ENCODE assay signal across 10 cellular contexts in genomic region chr6:24678792-24679352, GRCh38. TPM values are rescaled to one million over a fixed set of nuclear protein-coding genes. Genes with fewer than 3 reads are reported as not detected.
DNase-seq lines count a peak whose midpoint lies in the region; ATAC-seq, FAIRE-seq and TF ChIP-seq lines count a peak whose summit lies in the region.
"Not testable (repeated sequence)": the region's sequence is repeated elsewhere in the genome, so short reads cannot be mapped to it uniquely, and the experiment has no call there.
"Had no signal": no experiment of that assay in that cellular context is flagged by ENCODE, and none has a peak within 500 bp of the region (broad histone marks: within the 10 kb centered on the region; RNA-seq: fewer than 3 reads in every experiment).

No MANE protein-coding gene starts in this region.

- not testable (repeated sequence) for H3K9me3 ChIP-seq in HepG2 (ENCODE audit: low read length); liver (ENCODE audit: control insufficient read depth in 4 of 4, low read length in 3 of 4); right lobe of liver

- not testable (repeated sequence) for ATAC-seq in left lobe of liver, HepG2, right lobe of liver

- POLR2A ChIA-PET in HepG2 (lab: Yijun Ruan, JAX), result not testable (repeated sequence)

- TF ChIP-seq CTCF in HepG2 (CRISPR knock-in tag; IDR thresholded peaks at IDR 0.05); liver (IDR thresholded peaks at IDR 0.05; ENCODE audit: low read depth, low read length, missing input control); right lobe of liver (IDR thresholded peaks at IDR 0.05): not testable (repeated sequence)

- intact Hi-C loops in HepG2 (cut with micrococcal nuclease; ENCODE audit: unreplicated experiment); right lobe of liver (cut with DNase I): not testable (repeated sequence)

- H3K4me2 ChIP-seq in HepG2 (ENCODE audit: low read depth, low read length), result not testable (repeated sequence)

- H3K27me3 ChIP-seq in HepG2 (ENCODE audit: control insufficient read depth in 1 of 2, insufficient read depth in 2 of 2, low read length in 2 of 2); liver (ENCODE audit: control insufficient read depth in 4 of 4, insufficient read depth in 4 of 4, low read length in 3 of 4); right lobe of liver: not testable (repeated sequence)

- not testable (repeated sequence) for BruUV-seq in HepG2 (replicated peaks; lab: Mats Ljungman, UMichigan)

- TF ChIP-seq RAD21 in HepG2 (CRISPR knock-in tag; IDR thresholded peaks at IDR 0.05); liver (IDR thresholded peaks at IDR 0.05): not testable (repeated sequence)

- WGBS in HepG2 (ENCODE audit: low lambda C conversion rate), result 71% methylated on average over 8 of the region's 11 CpGs
- 46% methylated on average over 11 of the region's 11 CpGs for WGBS in liver
- 25% methylated on average over 8 of the region's 11 CpGs for WGBS in right lobe of liver (ENCODE audit: insufficient coverage, low coverage, low lambda C conversion rate, missing lambda C conversion rate)

- not testable (repeated sequence) for H3K4me3 ChIP-seq in HepG2 (replicated peaks in 1 of 3; ENCODE audit: insufficient read depth in 1 of 3, low read depth in 2 of 3, low read length in 3 of 3); liver (ENCODE audit: low read depth in 1 of 3, low read length in 3 of 3); right lobe of liver

- H4K20me1 ChIP-seq in HepG2 (ENCODE audit: insufficient read depth, low read length), result not testable (repeated sequence)

- FAIRE-seq in HepG2 (lab: Jason Lieb, UNC), result not testable (repeated sequence)

- H2AFZ ChIP-seq in HepG2 (ENCODE audit: low read length), result not testable (repeated sequence)

- H3K36me3 ChIP-seq in HepG2 (replicated peaks in 1 of 2; ENCODE audit: control insufficient read depth in 1 of 2, insufficient read depth in 2 of 2, low read length in 2 of 2); liver (ENCODE audit: control insufficient read depth in 4 of 4, insufficient read depth in 3 of 4, low read depth in 1 of 4, low read length in 3 of 4); right lobe of liver: not testable (repeated sequence)

- in situ Hi-C loops in HepG2 (cut with HindIII; ENCODE audit: extremely low pct_ligation_motif_present, low pct_unique_long_range_greater_than_20kb), result not testable (repeated sequence)

- not testable (repeated sequence) for TF ChIP-seq EP300 in HepG2 (IDR thresholded peaks at IDR 0.05; ENCODE audit: low read depth in 2 of 2, low read length in 2 of 2); HepG2 (CRISPR knock-in tag; IDR thresholded peaks at IDR 0.05; ENCODE audit: borderline replicate concordance)

- not testable (repeated sequence) for H3K9ac ChIP-seq in HepG2 (ENCODE audit: insufficient read depth, low read depth, low read length); liver (ENCODE audit: low read depth in 1 of 2, low read length in 2 of 2)

- CTCF ChIA-PET in HepG2 (lab: Yijun Ruan, JAX; ENCODE audit: low intra/inter-chr PET ratio, low total read pairs), result not testable (repeated sequence)

- H3K79me2 ChIP-seq in HepG2 (ENCODE audit: insufficient read depth, low read length), result not testable (repeated sequence)

- TF ChIP-seq POLR2A in HepG2 (IDR thresholded peaks at IDR 0.05; ENCODE audit: insufficient read depth in 1 of 2, low read depth in 2 of 2, low read length in 2 of 2); right lobe of liver (IDR thresholded peaks at IDR 0.05): not testable (repeated sequence)

- H3K27ac ChIP-seq in HepG2 (ENCODE audit: extremely low read length, insufficient read depth, low read length), result not testable (repeated sequence)
- H3K27ac ChIP-seq in liver (ENCODE audit: low read depth in 1 of 2, low read length in 2 of 2) (peak overlapping the region; percentile 12 to 56), right lobe of liver (peak overlapping the region; percentile 43 to 66 (median 45))

- peaks cover 28% of the 10 kb centered on the region for H3K4me1 ChIP-seq in HepG2 (ENCODE audit: insufficient read depth, low read length)
- peaks cover 2 to 34% (median 17%) of the 10 kb centered on the region in 4 donors for H3K4me1 ChIP-seq in liver (ENCODE audit: control insufficient read depth in 4 of 4, insufficient read depth in 4 of 4, low read length in 3 of 4)
- H3K4me1 ChIP-seq in right lobe of liver, result peaks cover 0 to 34% (median 6%) of the 10 kb centered on the region in 4 donors

- DNase-seq in RPMI7951 (ENCODE audit: low read depth) (peak; percentile 7), left lobe of liver (ENCODE audit: low spot score) (peak; percentile 75), right lobe of liver (peak; percentile 44 to 70 (median 62))
- DNase-seq in HepG2 (ENCODE audit: low spot score), result not testable (repeated sequence)

RNA-seq across cellular contexts. Expression of gene ACOT13, which starts 12.0 kb away (rescaled TPM):
- total RNA-seq in RPMI7951 (2014; rRNA removed; shearing (Covaris generic)), result 7.9 and 9.3 TPM in 2 replicates
- total RNA-seq in left lobe of liver (43.4 TPM), HepG2 (2016; rRNA removed; fragmentation: Illumina TruSeq; extraction: Trizol) (31.5 and 50.9 TPM in 2 replicates), liver (10 to 100 TPM in 1 of 2 donors, 1 to 10 TPM in 1; 9.9 to 21.8 TPM), right lobe of liver (10 to 100 TPM; 14.0 to 53.6 (median 43.4) TPM)
- 6.6 and 8.6 TPM in 2 replicates for total RNA-seq in HepG2 (2016; cell fraction: cytosol; rRNA removed; fragmentation: Illumina TruSeq; extraction: Trizol; ENCODE audit: low read depth)
- total RNA-seq in HepG2 (2016; cell fraction: insoluble cytoplasmic fraction; rRNA removed; fragmentation: Illumina TruSeq; extraction: Trizol), result 33.5 and 52.4 TPM in 2 replicates
- total RNA-seq in HepG2 (2016; cell fraction: membrane; rRNA removed; fragmentation: Illumina TruSeq; extraction: Trizol), result 15.3 and 16.7 TPM in 2 replicates
- 8.2 and 8.5 TPM in 2 replicates for total RNA-seq in HepG2 (2016; cell fraction: nucleus; rRNA removed; fragmentation: Illumina TruSeq; extraction: Trizol)
- polyA plus RNA-seq in HepG2 (2011; rRNA removed) (37.5 and 45.1 TPM in 2 replicates), liver (10 to 100 TPM; 20.7 to 90.0 TPM)
- 15.1 and 22.8 TPM in 2 replicates for polyA plus RNA-seq in HepG2 (2011; cell fraction: cytosol; rRNA removed)
- polyA plus RNA-seq in HepG2 (2011; cell fraction: nucleus; rRNA removed), result 6.6 and 7.0 TPM in 2 replicates
- polyA plus RNA-seq in HepG2 (2012), result 33.4 and 56.4 TPM in 2 replicates
- polyA plus RNA-seq in HepG2 (2016; cell fraction: cytosol; fragmentation: Illumina TruSeq; extraction: Trizol; ENCODE audit: low read depth), result 13.4 and 16.5 TPM in 2 replicates
- polyA plus RNA-seq in HepG2 (2016; cell fraction: insoluble cytoplasmic fraction; fragmentation: Illumina TruSeq; extraction: Trizol; ENCODE audit: low read depth), result 53.6 and 58.5 TPM in 2 replicates
- polyA plus RNA-seq in HepG2 (2016; cell fraction: membrane; fragmentation: Illumina TruSeq; extraction: Trizol; ENCODE audit: low read depth), result 16.5 and 18.7 TPM in 2 replicates
- polyA plus RNA-seq in HepG2 (2016; cell fraction: nucleus; fragmentation: Illumina TruSeq; extraction: Trizol; ENCODE audit: insufficient read depth, low read depth), result 21.0 and 21.1 TPM in 2 replicates
- polyA minus RNA-seq in HepG2 (2011; rRNA and poly(A)+ RNA removed; ENCODE audit: low replicate concordance), result 3.0 and 5.1 TPM in 2 replicates
- 6.4 and 9.3 TPM in 2 replicates for polyA minus RNA-seq in HepG2 (2011; cell fraction: cytosol; rRNA and poly(A)+ RNA removed)
- polyA minus RNA-seq in HepG2 (2011; cell fraction: nucleus; rRNA and poly(A)+ RNA removed), result 4.5 and 6.3 TPM in 2 replicates

RNA-seq across cellular contexts. Expression of gene TDP2, which starts 12.2 kb away (rescaled TPM):
- total RNA-seq in RPMI7951 (2014; rRNA removed; shearing (Covaris generic)), result 19.7 and 30.0 TPM in 2 replicates
- total RNA-seq in left lobe of liver (21.8 TPM), HepG2 (2016; rRNA removed; fragmentation: Illumina TruSeq; extraction: Trizol) (42.6 and 73.1 TPM in 2 replicates), liver (10 to 100 TPM; 17.9 to 24.3 TPM), right lobe of liver (10 to 100 TPM; 20.4 to 33.2 (median 24.0) TPM)
- total RNA-seq in HepG2 (2016; cell fraction: cytosol; rRNA removed; fragmentation: Illumina TruSeq; extraction: Trizol; ENCODE audit: low read depth), result 10.2 and 10.8 TPM in 2 replicates
- 42.3 and 70.9 TPM in 2 replicates for total RNA-seq in HepG2 (2016; cell fraction: insoluble cytoplasmic fraction; rRNA removed; fragmentation: Illumina TruSeq; extraction: Trizol)
- 31.3 and 32.0 TPM in 2 replicates for total RNA-seq in HepG2 (2016; cell fraction: membrane; rRNA removed; fragmentation: Illumina TruSeq; extraction: Trizol)
- total RNA-seq in HepG2 (2016; cell fraction: nucleus; rRNA removed; fragmentation: Illumina TruSeq; extraction: Trizol), result 42.3 and 44.0 TPM in 2 replicates
- polyA plus RNA-seq in HepG2 (2011; rRNA removed) (28.5 and 30.5 TPM in 2 replicates), liver (10 to 100 TPM; 16.5 to 19.1 TPM)
- 15.3 and 20.6 TPM in 2 replicates for polyA plus RNA-seq in HepG2 (2011; cell fraction: cytosol; rRNA removed)
- 22.8 and 29.8 TPM in 2 replicates for polyA plus RNA-seq in HepG2 (2011; cell fraction: nucleus; rRNA removed)
- 41.8 and 51.0 TPM in 2 replicates for polyA plus RNA-seq in HepG2 (2012)
- 10.0 and 11.4 TPM in 2 replicates for polyA plus RNA-seq in HepG2 (2016; cell fraction: cytosol; fragmentation: Illumina TruSeq; extraction: Trizol; ENCODE audit: low read depth)
- 109 and 114 TPM in 2 replicates for polyA plus RNA-seq in HepG2 (2016; cell fraction: insoluble cytoplasmic fraction; fragmentation: Illumina TruSeq; extraction: Trizol; ENCODE audit: low read depth)
- polyA plus RNA-seq in HepG2 (2016; cell fraction: membrane; fragmentation: Illumina TruSeq; extraction: Trizol; ENCODE audit: low read depth), result 29.1 and 29.5 TPM in 2 replicates
- polyA plus RNA-seq in HepG2 (2016; cell fraction: nucleus; fragmentation: Illumina TruSeq; extraction: Trizol; ENCODE audit: insufficient read depth, low read depth), result 64.6 and 67.4 TPM in 2 replicates
- polyA minus RNA-seq in HepG2 (2011; rRNA and poly(A)+ RNA removed; ENCODE audit: low replicate concordance), result 12.8 and 18.3 TPM in 2 replicates
- 12.9 and 13.3 TPM in 2 replicates for polyA minus RNA-seq in HepG2 (2011; cell fraction: cytosol; rRNA and poly(A)+ RNA removed)
- 50.3 and 64.9 TPM in 2 replicates for polyA minus RNA-seq in HepG2 (2011; cell fraction: nucleus; rRNA and poly(A)+ RNA removed)

RNA-seq across cellular contexts. Expression of gene KIAA0319, which starts 32.9 kb away (rescaled TPM):
- not detected in 2 replicates for total RNA-seq in RPMI7951 (2014; rRNA removed; shearing (Covaris generic))
- total RNA-seq in left lobe of liver, result not detected
- not detected in 2 replicates for total RNA-seq in HepG2 (2016; rRNA removed; fragmentation: Illumina TruSeq; extraction: Trizol)
- not detected in 2 replicates for total RNA-seq in HepG2 (2016; cell fraction: cytosol; rRNA removed; fragmentation: Illumina TruSeq; extraction: Trizol; ENCODE audit: low read depth)
- 0.02 TPM in 1 of 2 replicates, not detected in the other for total RNA-seq in HepG2 (2016; cell fraction: insoluble cytoplasmic fraction; rRNA removed; fragmentation: Illumina TruSeq; extraction: Trizol)
- 0.03 TPM in 1 of 2 replicates, not detected in the other for total RNA-seq in HepG2 (2016; cell fraction: membrane; rRNA removed; fragmentation: Illumina TruSeq; extraction: Trizol)
- not detected in 2 replicates for total RNA-seq in HepG2 (2016; cell fraction: nucleus; rRNA removed; fragmentation: Illumina TruSeq; extraction: Trizol)
- polyA plus RNA-seq in HepG2 (2011; rRNA removed), result 0.01 TPM in 1 of 2 replicates, not detected in the other
- 0.01 TPM in 2 replicates for polyA plus RNA-seq in HepG2 (2011; cell fraction: cytosol; rRNA removed)
- polyA plus RNA-seq in HepG2 (2011; cell fraction: nucleus; rRNA removed), result 0.03 TPM in 2 replicates
- 0.04 TPM in 1 of 2 replicates, not detected in the other for polyA plus RNA-seq in HepG2 (2012)
- polyA plus RNA-seq in HepG2 (2016; cell fraction: cytosol; fragmentation: Illumina TruSeq; extraction: Trizol; ENCODE audit: low read depth), result not detected in 2 replicates
- not detected in 2 replicates for polyA plus RNA-seq in HepG2 (2016; cell fraction: insoluble cytoplasmic fraction; fragmentation: Illumina TruSeq; extraction: Trizol; ENCODE audit: low read depth)
- polyA plus RNA-seq in HepG2 (2016; cell fraction: membrane; fragmentation: Illumina TruSeq; extraction: Trizol; ENCODE audit: low read depth), result not detected in 2 replicates
- not detected in 2 replicates for polyA plus RNA-seq in HepG2 (2016; cell fraction: nucleus; fragmentation: Illumina TruSeq; extraction: Trizol; ENCODE audit: insufficient read depth, low read depth)
- 0.12 and 7.9 TPM in 2 replicates for polyA minus RNA-seq in HepG2 (2011; rRNA and poly(A)+ RNA removed; ENCODE audit: low replicate concordance)
- polyA minus RNA-seq in HepG2 (2011; cell fraction: cytosol; rRNA and poly(A)+ RNA removed), result not detected in 2 replicates
- polyA minus RNA-seq in HepG2 (2011; cell fraction: nucleus; rRNA and poly(A)+ RNA removed), result 0.13 TPM in 1 of 2 replicates, not detected in the other
- under 1 TPM in 1 of 2 donors, not detected in 1; under 0.01 TPM for total RNA-seq in liver
- polyA plus RNA-seq in liver, result under 1 TPM in 1 of 2 donors, not detected in 1; 0.01 TPM
- under 1 TPM in 1 of 6 experiments, not detected in 5; 0.02 TPM for total RNA-seq in right lobe of liver
- total RNA-seq: CD4-positive, alpha-beta T cell; CD4-positive, CD25-positive, alpha-beta regulatory T cell; CD8-positive, alpha-beta T cell had no signal
- polyA plus RNA-seq: CD14-positive monocyte; CD8-positive, alpha-beta memory T cell had no signal

RNA-seq across cellular contexts. Expression of gene C6orf62, which starts 40.1 kb away (rescaled TPM):
- 96.1 and 105 TPM in 2 replicates for total RNA-seq in RPMI7951 (2014; rRNA removed; shearing (Covaris generic))
- total RNA-seq in left lobe of liver, result 44.8 TPM
- total RNA-seq in HepG2 (2016; rRNA removed; fragmentation: Illumina TruSeq; extraction: Trizol), result 90.4 and 135 TPM in 2 replicates
- 24.8 and 26.7 TPM in 2 replicates for total RNA-seq in HepG2 (2016; cell fraction: cytosol; rRNA removed; fragmentation: Illumina TruSeq; extraction: Trizol; ENCODE audit: low read depth)
- total RNA-seq in HepG2 (2016; cell fraction: insoluble cytoplasmic fraction; rRNA removed; fragmentation: Illumina TruSeq; extraction: Trizol), result 89.3 and 123 TPM in 2 replicates
- 130 and 133 TPM in 2 replicates for total RNA-seq in HepG2 (2016; cell fraction: membrane; rRNA removed; fragmentation: Illumina TruSeq; extraction: Trizol)
- 66.3 and 75.0 TPM in 2 replicates for total RNA-seq in HepG2 (2016; cell fraction: nucleus; rRNA removed; fragmentation: Illumina TruSeq; extraction: Trizol)
- polyA plus RNA-seq in HepG2 (2011; rRNA removed), result 54.8 and 55.6 TPM in 2 replicates
- 18.8 and 39.1 TPM in 2 replicates for polyA plus RNA-seq in HepG2 (2011; cell fraction: cytosol; rRNA removed)
- polyA plus RNA-seq in HepG2 (2011; cell fraction: nucleus; rRNA removed), result 24.8 and 28.1 TPM in 2 replicates
- 49.0 and 57.3 TPM in 2 replicates for polyA plus RNA-seq in HepG2 (2012)
- polyA plus RNA-seq in HepG2 (2016; cell fraction: cytosol; fragmentation: Illumina TruSeq; extraction: Trizol; ENCODE audit: low read depth), result 13.5 and 14.0 TPM in 2 replicates
- polyA plus RNA-seq in HepG2 (2016; cell fraction: insoluble cytoplasmic fraction; fragmentation: Illumina TruSeq; extraction: Trizol; ENCODE audit: low read depth), result 91.3 and 99.8 TPM in 2 replicates
- 58.3 and 65.2 TPM in 2 replicates for polyA plus RNA-seq in HepG2 (2016; cell fraction: membrane; fragmentation: Illumina TruSeq; extraction: Trizol; ENCODE audit: low read depth)
- polyA plus RNA-seq in HepG2 (2016; cell fraction: nucleus; fragmentation: Illumina TruSeq; extraction: Trizol; ENCODE audit: insufficient read depth, low read depth), result 80.5 and 88.9 TPM in 2 replicates
- 48.0 and 61.4 TPM in 2 replicates for polyA minus RNA-seq in HepG2 (2011; rRNA and poly(A)+ RNA removed; ENCODE audit: low replicate concordance)
- polyA minus RNA-seq in HepG2 (2011; cell fraction: cytosol; rRNA and poly(A)+ RNA removed), result 47.3 and 69.6 TPM in 2 replicates
- polyA minus RNA-seq in HepG2 (2011; cell fraction: nucleus; rRNA and poly(A)+ RNA removed), result 76.8 and 83.0 TPM in 2 replicates
- total RNA-seq in liver, result 10 to 100 TPM; 50.0 to 58.6 TPM
- 10 to 100 TPM; 29.6 to 48.8 TPM for polyA plus RNA-seq in liver
- 10 to 100 TPM; 31.1 to 58.3 (median 48.7) TPM for total RNA-seq in right lobe of liver
